ENCODE assay signal across 23 cellular contexts in the genomic region with DNA sequence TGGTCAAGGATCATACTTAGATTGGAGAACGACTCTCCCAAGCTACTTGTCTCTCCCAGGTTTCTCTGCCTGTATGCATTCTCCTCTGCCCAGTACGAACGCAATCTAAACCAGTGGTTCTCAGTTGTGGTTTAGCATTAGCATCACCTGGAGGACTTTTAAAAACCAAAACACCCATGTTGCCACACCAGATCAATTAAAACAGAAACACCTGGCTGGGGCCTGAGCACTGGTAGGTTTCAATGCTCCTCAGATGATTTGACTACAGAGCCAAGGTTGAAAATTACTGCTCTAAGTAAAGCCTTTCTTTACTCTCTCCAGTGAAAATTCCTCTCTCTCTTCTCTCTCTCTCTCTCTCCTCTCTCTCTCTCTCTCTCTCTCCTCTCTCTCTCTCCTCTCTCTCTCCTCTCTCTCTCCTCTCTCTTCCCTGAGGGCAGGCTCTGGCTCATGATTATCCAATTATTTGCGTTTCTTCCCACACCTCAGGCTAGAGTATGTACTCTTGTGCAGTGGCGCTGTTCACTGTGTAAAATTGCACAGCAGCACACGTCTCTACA.
"Had no signal": no experiment of that assay in that cellular context is flagged by ENCODE, and none has a peak within 500 bp of the region (broad histone marks: within the 10 kb centered on the region; RNA-seq: fewer than 3 reads in every experiment).

No MANE protein-coding gene starts in this region.

- H3K9me3 ChIP-seq: esophagus muscularis mucosa, gastroesophageal sphincter, heart left ventricle, left ventricle myocardium inferior, lower lobe of right lung, mucosa of descending colon had no signal

- H3K4me2 ChIP-seq: hepatocyte had no signal

- H3K4me3 Mint-ChIP-seq: immature natural killer cell, mesothelial cell of epicardium, naive B cell had no signal

- H3K9me3 Mint-ChIP-seq: immature natural killer cell, mesothelial cell of epicardium had no signal

- H3K36me3 ChIP-seq: esophagus muscularis mucosa, gastroesophageal sphincter, heart left ventricle, left ventricle myocardium inferior, lower lobe of right lung had no signal

- H3K36me3 Mint-ChIP-seq: immature natural killer cell, mesothelial cell of epicardium, naive B cell had no signal

- H3K4me3 ChIP-seq: coronary artery, dorsolateral prefrontal cortex, esophagus muscularis mucosa, gastroesophageal sphincter, heart left ventricle, hepatocyte, left ventricle myocardium inferior, lower lobe of right lung, mucosa of descending colon had no signal

- H3K4me1 ChIP-seq: esophagus muscularis mucosa, foreskin keratinocyte, gastroesophageal sphincter, heart left ventricle, left ventricle myocardium inferior, lower lobe of right lung had no signal

- H3K27ac ChIP-seq: coronary artery, dorsolateral prefrontal cortex, esophagus muscularis mucosa, foreskin keratinocyte, gastroesophageal sphincter, heart left ventricle, hepatocyte, left ventricle myocardium inferior, lower lobe of right lung had no signal

- H3K27me3 ChIP-seq: esophagus muscularis mucosa, foreskin keratinocyte, gastroesophageal sphincter, heart left ventricle, hepatocyte had no signal

- H2AFZ ChIP-seq: hepatocyte had no signal

- H3K27me3 Mint-ChIP-seq: naive B cell had no signal

- H3K27ac Mint-ChIP-seq: immature natural killer cell, mesothelial cell of epicardium had no signal

- H3K4me1 Mint-ChIP-seq: immature natural killer cell, mesothelial cell of epicardium, naive B cell had no signal

- ATAC-seq: foreskin keratinocyte, gastroesophageal sphincter, heart left ventricle, left colon, left lobe of liver, lower lobe of right lung, mucosa of descending colon had no signal

- H3K79me2 ChIP-seq: hepatocyte had no signal

- DNase-seq: dermis blood vessel endothelial cell; dorsolateral prefrontal cortex; effector CD4-positive, alpha-beta T cell; effector memory CD4-positive, alpha-beta T cell; foreskin keratinocyte; heart left ventricle; hypothalamus; immature natural killer cell; islet precursor cell; kidney; kidney glomerular epithelial cell; left colon; left ventricle myocardium inferior; lower lobe of right lung; mesenchymal stem cell; mucosa of descending colon; naive B cell had no signal
